24 cellular contexts compared by ENCODE assay signal in the genomic region with DNA sequence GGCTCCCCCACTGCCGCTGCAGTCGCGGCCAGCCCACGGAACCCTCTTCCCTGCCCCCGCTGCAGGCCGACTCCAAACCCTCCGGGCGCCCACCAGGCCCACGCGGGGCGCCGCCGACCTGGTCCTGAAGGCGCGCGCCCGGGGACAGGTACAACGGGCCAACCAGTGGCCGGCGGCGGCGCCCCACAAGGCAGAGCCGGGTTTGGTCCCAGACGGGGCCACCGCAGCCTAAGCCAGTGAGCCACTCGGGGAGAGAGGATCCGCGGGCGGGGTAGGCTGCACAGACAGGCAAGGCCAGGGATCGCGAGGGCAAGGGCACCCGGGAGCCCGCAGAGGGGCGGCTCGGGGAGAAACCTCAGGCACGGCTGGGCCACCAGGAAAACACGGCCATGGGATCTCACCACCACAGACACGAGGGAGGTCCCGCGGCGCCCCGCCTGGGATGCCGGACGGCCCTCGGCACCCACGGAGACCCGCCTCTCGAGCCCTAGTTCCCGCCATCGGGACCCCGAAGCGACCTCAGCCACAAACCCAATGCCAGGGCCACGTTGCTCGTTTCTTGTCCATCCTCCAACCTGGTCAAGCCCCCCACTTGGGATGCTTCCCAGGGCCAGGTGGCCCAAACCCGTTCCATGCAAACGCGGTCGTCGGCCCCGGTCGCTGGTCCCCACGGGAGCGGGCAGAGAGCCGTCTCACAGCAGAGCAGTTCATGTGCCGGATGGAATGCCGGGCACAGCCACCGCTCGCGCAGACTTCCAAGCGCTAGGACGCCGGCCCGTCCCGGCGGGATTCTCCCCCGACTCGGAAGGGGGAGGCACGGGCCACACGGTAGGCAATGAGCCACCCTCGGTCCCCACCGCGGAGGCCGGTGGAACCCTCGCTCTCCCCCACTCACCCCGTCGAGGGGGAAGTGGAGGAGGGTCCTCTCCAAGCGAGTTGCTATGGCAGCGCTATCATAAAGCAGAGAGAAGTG.
"Had no signal": no experiment of that assay in that cellular context is flagged by ENCODE, and none has a peak within 500 bp of the region (broad histone marks: within the 10 kb centered on the region; RNA-seq: fewer than 3 reads in every experiment).

No MANE protein-coding gene starts in this region.

- DNase-seq: activated CD4-positive, alpha-beta T cell treated with anti-CD3 and anti-CD28 coated beads for 36 hours; activated CD4-positive, alpha-beta T cell treated with anti-CD3 and anti-CD28 coated beads, Interleukin-2, amount 50 U/mL, for 4 hours; activated CD4-positive, CD25-positive, alpha-beta regulatory T cell; activated gamma-delta T cell treated with Interleukin-2 at 50 U/mL for 16 hours; activated naive CD4-positive, alpha-beta T cell treated with anti-CD3 and anti-CD28 coated beads, Interleukin-2, amount 50 U/mL, for 16 hours; activated T-cell treated with anti-CD3 and anti-CD28 coated beads for 4 hours; amygdala; dermis blood vessel endothelial cell; effector CD4-positive, alpha-beta T cell; left ventricle myocardium inferior; mammary epithelial cell; stimulated activated CD4-positive, alpha-beta T cell treated with anti-CD3 and anti-CD28 coated beads, Interleukin-1b, Interleukin-23, amount 100 ng/mL, for 48 hours; stimulated activated naive CD4-positive, alpha-beta T cell treated with Interleukin-2 at 50 U/mL for 16 hours; T-cell; transverse colon; uterus had no signal

- FAIRE-seq: colon, frontal cortex had no signal

- H3K4me1 Mint-ChIP-seq: activated CD4-positive, alpha-beta T cell treated with anti-CD3 and anti-CD28 coated beads for 36 hours; nephron had no signal

- H3K4me1 ChIP-seq: breast epithelium, left ventricle myocardium inferior, transverse colon, uterus had no signal

- H3K27me3 Mint-ChIP-seq: activated CD4-positive, alpha-beta T cell treated with anti-CD3 and anti-CD28 coated beads for 36 hours; progenitor cell of endocrine pancreas; T-cell had no signal

- H3K36me3 ChIP-seq: breast epithelium, left ventricle myocardium inferior, transverse colon, uterus had no signal

- H3K4me3 Mint-ChIP-seq: activated CD4-positive, alpha-beta T cell treated with anti-CD3 and anti-CD28 coated beads for 36 hours; activated T-helper 1 cell treated with anti-CD3 and anti-CD28 coated beads, Interleukin-12 subunit alpha, Interleukin-12 subunit beta, Interleukin-2, Interleukin-4 antibody, amounts not matched to agents 30 ng/mL and 10 ng/mL and 1 ng/mL, durations not matched to agents 14 hours and 24 hours and 36 hours; central memory CD8-positive, alpha-beta T cell; nephron; T-cell had no signal

- H3K27ac Mint-ChIP-seq: activated CD4-positive, alpha-beta T cell treated with anti-CD3 and anti-CD28 coated beads for 36 hours; activated T-helper 1 cell treated with anti-CD3 and anti-CD28 coated beads, Interleukin-12 subunit alpha, Interleukin-12 subunit beta, Interleukin-2, Interleukin-4 antibody, amounts not matched to agents 30 ng/mL and 10 ng/mL and 1 ng/mL, durations not matched to agents 14 hours and 24 hours and 36 hours; nephron; progenitor cell of endocrine pancreas; T-cell had no signal

- H3K27me3 ChIP-seq: breast epithelium, transverse colon, uterus had no signal

- H3K27ac ChIP-seq: breast epithelium, left ventricle myocardium inferior, transverse colon, uterus had no signal

- ATAC-seq: activated CD4-positive, alpha-beta T cell treated with anti-CD3 and anti-CD28 coated beads for 36 hours; T-cell had no signal

- H3K4me3 ChIP-seq: breast epithelium, left ventricle myocardium inferior, smooth muscle cell, transverse colon, uterus had no signal
